In genomic region chr4:186170966-186171365, GRCh38 we compare ENCODE assay signal across 1 cellular context.
TF ChIP-seq lines count a peak whose summit lies in the region.

No MANE protein-coding gene starts in this region.

TF ChIP-seq in WTC11, 78 proteins besides CTCF, POLR2A, EP300 and RAD21 (continued from another document):
- TF ChIP-seq ATF2 (CRISPR knock-in tag; IDR thresholded peaks at IDR 0.05; ENCODE audit: borderline replicate concordance, low read depth) = no peak
- TF ChIP-seq E2F5 (CRISPR knock-in tag; IDR thresholded peaks at IDR 0.05) = no peak
- no peak for TF ChIP-seq ZNF512 (CRISPR knock-in tag; IDR thresholded peaks at IDR 0.05; ENCODE audit: borderline replicate concordance)
- TF ChIP-seq ZNF416 (CRISPR knock-in tag; IDR thresholded peaks at IDR 0.05) = no peak
